ENCODE assay signal across 1 cellular context in genomic region chr9:137294091-137294683, GRCh38.
TF ChIP-seq lines count a peak whose summit lies in the region.

No MANE protein-coding gene starts in this region.

TF ChIP-seq in HEK293, 187 proteins besides CTCF, POLR2A, EP300 and RAD21 (continued from another document and continues in another):
- no peak for TF ChIP-seq ZNF280C (tag by site-specific recombination; IDR thresholded peaks at IDR 0.05)
- TF ChIP-seq ZNF518A (tag by site-specific recombination; conservative IDR thresholded peaks at IDR 0.05; ENCODE audit: low read depth) = 0 out of 2 replicates have a peak, but pooled peaks have one; percentile 24
- peak; percentile 51; the same call in 1 of the 2 replicates for TF ChIP-seq WT1 (tag by site-specific recombination; IDR thresholded peaks at IDR 0.05)
- peak; percentile 69 for TF ChIP-seq PATZ1 (tag by site-specific recombination; IDR thresholded peaks at IDR 0.05)
- no peak for TF ChIP-seq GLI4 (tag by site-specific recombination; IDR thresholded peaks at IDR 0.05)
- peak; percentile 72 for TF ChIP-seq SP7 (tag by site-specific recombination; IDR thresholded peaks at IDR 0.05)
- 0 out of 2 replicates have a peak, but pooled peaks have one; percentile 34 for TF ChIP-seq ZNF24 (tag by site-specific recombination; IDR thresholded peaks at IDR 0.05)
- peak; percentile 99 for TF ChIP-seq TRIM28 (IDR thresholded peaks at IDR 0.05; ENCODE audit: borderline replicate concordance, low read length)
- TF ChIP-seq ZNF610 (tag by site-specific recombination; IDR thresholded peaks at IDR 0.05; ENCODE audit: borderline replicate concordance) = peak; percentile 40; the same call in 1 of the 2 replicates
- peak; percentile 46; the same call in 1 of the 2 replicates for TF ChIP-seq KLF17 (tag by site-specific recombination; IDR thresholded peaks at IDR 0.05)
- TF ChIP-seq ZNF335 (tag by site-specific recombination; conservative IDR thresholded peaks at IDR 0.05) = peak; percentile 66
- TF ChIP-seq ZNF362 (tag by site-specific recombination; IDR thresholded peaks at IDR 0.05) = no peak
- TF ChIP-seq KLF1 (tag by site-specific recombination; IDR thresholded peaks at IDR 0.05) = peak; percentile 11; the same call in 1 of the 2 replicates
- TF ChIP-seq SP3 (tag by site-specific recombination; IDR thresholded peaks at IDR 0.05) = peak; percentile 68
- no peak for TF ChIP-seq ZNF704 (tag by site-specific recombination; IDR thresholded peaks at IDR 0.05)
- TF ChIP-seq ZNF324 (tag by site-specific recombination; IDR thresholded peaks at IDR 0.05) = peak; percentile 56; the same call in 1 of the 2 replicates
- TF ChIP-seq ZNF510 (tag by site-specific recombination; IDR thresholded peaks at IDR 0.05; ENCODE audit: insufficient replicate concordance) = peak; percentile 29
- TF ChIP-seq ZNF843 (tag by site-specific recombination; IDR thresholded peaks at IDR 0.05) = no peak
- TF ChIP-seq ZNF37A (tag by site-specific recombination; IDR thresholded peaks at IDR 0.05) = no peak
- peak; percentile 69 for TF ChIP-seq SP2 (tag by site-specific recombination; IDR thresholded peaks at IDR 0.05)
- 0 out of 2 replicates have a peak, but pooled peaks have one; percentile 10 for TF ChIP-seq ZNF692 (tag by site-specific recombination; IDR thresholded peaks at IDR 0.05)
- TF ChIP-seq ZNF830 (tag by site-specific recombination; IDR thresholded peaks at IDR 0.05; ENCODE audit: low read depth) = no peak
- TF ChIP-seq ZNF580 (tag by site-specific recombination; IDR thresholded peaks at IDR 0.05) = peak; percentile 87
- 0 out of 2 replicates have a peak, but pooled peaks have one; percentile 52 for TF ChIP-seq ZSCAN30 (tag by site-specific recombination; IDR thresholded peaks at IDR 0.05)
- no peak for TF ChIP-seq ZBTB1 (tag by site-specific recombination; IDR thresholded peaks at IDR 0.05)
- 0 out of 2 replicates have a peak, but pooled peaks have one; percentile 27 for TF ChIP-seq ZNF398 (tag by site-specific recombination; IDR thresholded peaks at IDR 0.05)
- TF ChIP-seq ATF2 (tag by site-specific recombination; IDR thresholded peaks at IDR 0.05; ENCODE audit: low read depth) = 0 out of 2 replicates have a peak, but pooled peaks have one; percentile 28
- TF ChIP-seq ZBTB17 (tag by site-specific recombination; IDR thresholded peaks at IDR 0.05) = peak; percentile 53; the same call in 1 of the 2 replicates
- peak; percentile 91 for TF ChIP-seq GLIS1 (tag by site-specific recombination; IDR thresholded peaks at IDR 0.05)
- TF ChIP-seq ZNF629 (tag by site-specific recombination; IDR thresholded peaks at IDR 0.05) = peak; percentile 26; the same call in 1 of the 2 replicates
- TF ChIP-seq ZBTB48 (tag by site-specific recombination; IDR thresholded peaks at IDR 0.05) = no peak
- no peak for TF ChIP-seq ZNF211 (tag by site-specific recombination; IDR thresholded peaks at IDR 0.05; ENCODE audit: low read depth)
- TF ChIP-seq EGR2 (tag by site-specific recombination; IDR thresholded peaks at IDR 0.05; ENCODE audit: low read depth) = no peak
- TF ChIP-seq ZSCAN23 (tag by site-specific recombination; IDR thresholded peaks at IDR 0.05) = 0 out of 2 replicates have a peak, but pooled peaks have one; percentile 57
- peak; percentile 88 for TF ChIP-seq KLF8 (tag by site-specific recombination; IDR thresholded peaks at IDR 0.05)
- TF ChIP-seq OSR2 (tag by site-specific recombination; IDR thresholded peaks at IDR 0.05) = 0 out of 2 replicates have a peak, but pooled peaks have one; percentile 1
- TF ChIP-seq ZBTB26 (tag by site-specific recombination; optimal IDR thresholded peaks at IDR 0.05) = peak; percentile 17
